10 cellular contexts compared by ENCODE assay signal in genomic region chr12:114812858-114813761, GRCh38.
DNase-seq lines count a peak whose midpoint lies in the region; ATAC-seq and TF ChIP-seq lines count a peak whose summit lies in the region.
"Had no signal": no experiment of that assay in that cellular context is flagged by ENCODE, and none has a peak within 500 bp of the region (broad histone marks: within the 10 kb centered on the region; RNA-seq: fewer than 3 reads in every experiment).

No MANE protein-coding gene starts in this region.

- peaks cover 0 to 3% of the 10 kb centered on the region in 2 donors for H3K4me1 ChIP-seq in mucosa of rectum (ENCODE audit: control insufficient read depth in 2 of 2, insufficient read depth in 2 of 2, low read length in 2 of 2)
- H3K4me1 ChIP-seq: suprapubic skin had no signal

- TF ChIP-seq POLR2A in lower leg skin (IDR thresholded peaks at IDR 0.05), result no peak

- H3K9ac ChIP-seq in mucosa of rectum (ENCODE audit: low read depth in 1 of 2, low read length in 2 of 2), result no peak overlapping the region

- H3K27me3 ChIP-seq in mucosa of rectum (ENCODE audit: control insufficient read depth in 2 of 2, insufficient read depth in 2 of 2, low read length in 2 of 2), result peaks cover 0 to 3% of the 10 kb centered on the region in 2 donors
- H3K27me3 ChIP-seq: suprapubic skin had no signal

- DNase-seq in Ammon's horn (ENCODE audit: low spot score), result peak; percentile 25
- peak; percentile 43 for DNase-seq in NCI-H1105 (lab: John Stamatoyannopoulos, UW)
- peak; percentile 60 for DNase-seq in brain pericyte (ENCODE audit: low read depth, low spot score)
- no peak for DNase-seq in T1000 (lab: John Stamatoyannopoulos, UW)
- no peak for DNase-seq in lower leg skin (ENCODE audit: low spot score in 2 of 2)
- no peak for DNase-seq in ACHN

- TF ChIP-seq CTCF in lower leg skin (IDR thresholded peaks at IDR 0.05), result no peak

- intact Hi-C loops in lower leg skin (cut with DNase I; ENCODE audit: low total_unique reads), result no loop called here

- no peaks in the 10 kb centered on the region for H3K36me3 ChIP-seq in mucosa of rectum (ENCODE audit: control insufficient read depth in 2 of 2, insufficient read depth in 2 of 2, low read length in 2 of 2)
- H3K36me3 ChIP-seq: suprapubic skin had no signal

- H3K9me3 ChIP-seq in mucosa of rectum (ENCODE audit: control insufficient read depth in 2 of 2, low read length in 2 of 2), result no peaks in the 10 kb centered on the region
- H3K9me3 ChIP-seq: suprapubic skin had no signal

- H3K27ac ChIP-seq in mucosa of rectum (ENCODE audit: low read depth in 2 of 2, low read length in 2 of 2), result peak overlapping the region; percentile 26 to 48
- H3K27ac ChIP-seq: SK-N-MC, suprapubic skin had no signal

- ATAC-seq in HG03565 (IDR thresholded peaks at IDR 0.05; ENCODE audit: unreplicated experiment), result no peak

- in situ Hi-C loops in ACHN (cut with HindIII; ENCODE audit: low pct_ligation_motif_present, low pct_unique_long_range_greater_than_20kb, low sequenced_read_pairs), result no loop called here

- WGBS in lower leg skin, 2 donors, result 55 to 56% methylated on average over 19 of the region's 19 CpGs

- peak overlapping the region in 1 of 2 donors; percentile 44 for H3K4me3 ChIP-seq in mucosa of rectum (ENCODE audit: low read length in 2 of 2)
- H3K4me3 ChIP-seq in lower leg skin (ENCODE audit: low read depth, poor library complexity, severe bottlenecking), result no peak overlapping the region
- H3K4me3 ChIP-seq: SK-N-MC, suprapubic skin had no signal

Comparison
In these comparisons a context has a peak if more than half of its experiments do, and no peak if none do; other contexts are left out.
1. DNase-seq: peak in Ammon's horn (single experiment), NCI-H1105 (single experiment) and brain pericyte (single experiment); none in T1000 (single experiment), lower leg skin (0 of 2) and ACHN (single experiment).